Comparison of ENCODE assay signal across 8 cellular contexts in the genomic region with DNA sequence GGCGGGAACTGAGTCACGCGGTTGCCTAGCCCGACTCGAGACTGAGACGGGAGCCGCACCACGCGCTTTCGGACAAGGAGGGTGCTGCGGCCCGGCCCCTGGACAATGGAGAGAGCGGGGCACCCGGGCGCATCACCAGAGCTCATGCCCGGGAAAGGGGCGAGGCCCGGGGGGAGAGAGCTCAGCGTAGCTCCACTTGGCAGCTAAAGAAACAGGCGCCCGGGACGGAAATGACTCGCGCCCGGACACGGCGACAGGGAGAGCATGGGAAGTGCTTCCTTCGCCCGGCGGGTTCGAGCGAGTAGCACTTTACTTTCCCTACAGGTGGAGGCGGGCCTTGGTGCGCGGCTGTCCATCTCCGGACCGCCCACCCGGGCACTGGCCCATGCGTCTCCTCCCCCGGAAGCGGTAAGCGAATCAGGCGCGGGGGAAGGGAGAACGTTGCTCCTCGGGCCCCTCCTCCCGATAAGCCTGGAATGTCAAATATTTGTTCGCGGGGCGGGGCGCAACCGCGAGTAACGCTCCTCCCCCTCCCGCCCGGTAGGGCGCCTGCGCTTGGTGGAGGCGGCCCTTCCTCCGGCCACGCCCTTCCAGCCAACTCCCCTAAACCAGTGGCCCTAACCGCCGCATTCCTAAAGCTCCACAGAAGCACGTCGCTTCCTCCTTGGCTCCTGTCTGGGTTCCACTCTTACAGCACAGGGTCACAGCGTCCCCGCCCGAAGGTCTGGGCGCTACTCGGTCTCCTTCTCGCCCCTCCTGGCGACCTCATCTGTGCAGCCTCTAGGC. TPM values are rescaled to one million over a fixed set of nuclear protein-coding genes. Genes with fewer than 3 reads are reported as not detected.
DNase-seq lines count a peak whose midpoint lies in the region; TF ChIP-seq lines count a peak whose summit lies in the region.

No MANE protein-coding gene starts in this region.

- no peaks in the 10 kb centered on the region for H3K9me3 Mint-ChIP-seq in stimulated activated naive CD8-positive, alpha-beta T cell treated with anti-CD3 and anti-CD28 coated beads, Interleukin-15, Interleukin-2, amounts not matched to agents 100 ng/mL and 50 ng/mL, for 24 hours

- H3F3A ChIP-seq in neural cell (ENCODE audit: insufficient read depth, low read length, poor library complexity, severe bottlenecking): no peaks in the 10 kb centered on the region

- no peak overlapping the region for H3K27ac ChIP-seq in neural cell (ENCODE audit: low read length)

- no peak for TF ChIP-seq EP300 in neural cell (conservative IDR thresholded peaks at IDR 0.05; ENCODE audit: poor library complexity, severe bottlenecking)

- H3K9me2 ChIP-seq in neural cell (ENCODE audit: insufficient read depth, low read length): no peaks in the 10 kb centered on the region

- H3K9me3 ChIP-seq in neural cell (ENCODE audit: low read length): no peaks in the 10 kb centered on the region

- peaks cover 49% of the 10 kb centered on the region for H3K27me3 ChIP-seq in neural cell (ENCODE audit: insufficient read depth, low read depth, low read length)

- peak overlapping the region; percentile 85 for H3K4me3 Mint-ChIP-seq in stimulated activated naive CD8-positive, alpha-beta T cell treated with anti-CD3 and anti-CD28 coated beads, Interleukin-15, Interleukin-2, amounts not matched to agents 100 ng/mL and 50 ng/mL, for 24 hours

- no peaks in the 10 kb centered on the region for H4K20me1 ChIP-seq in neural cell (ENCODE audit: insufficient read depth)

- peak overlapping the region; percentile 45 for H2AFZ ChIP-seq in neural cell (ENCODE audit: low read depth, low read length)

- H3K36me3 Mint-ChIP-seq in stimulated activated naive CD8-positive, alpha-beta T cell treated with anti-CD3 and anti-CD28 coated beads, Interleukin-15, Interleukin-2, amounts not matched to agents 100 ng/mL and 50 ng/mL, for 24 hours (ENCODE audit: low read depth): no peaks in the 10 kb centered on the region

- DNase-seq in EH (ENCODE audit: low read depth) (peak; percentile 98), GOT3 (lab: John Stamatoyannopoulos, UW) (peak; percentile 89), M059J (ENCODE audit: low read depth) (peak; percentile 98), SIG-M5 (lab: John Stamatoyannopoulos, UW) (peak; percentile 52), fibroblast of villous mesenchyme (ENCODE audit: low read depth) (peak; percentile 97)
- peak; percentile 72 for DNase-seq in activated gamma-delta T cell treated with anti-CD3 and anti-CD28 coated beads, Interleukin-2, amount 50 U/mL, for 16 hours (ENCODE audit: low read depth)

- no peaks in the 10 kb centered on the region for H3K27me3 Mint-ChIP-seq in stimulated activated naive CD8-positive, alpha-beta T cell treated with anti-CD3 and anti-CD28 coated beads, Interleukin-15, Interleukin-2, amounts not matched to agents 100 ng/mL and 50 ng/mL, for 24 hours

- no peak for TF ChIP-seq CTCF in fibroblast of villous mesenchyme (IDR thresholded peaks at IDR 0.05; ENCODE audit: insufficient read depth, low read depth, low read length)
- no peak for TF ChIP-seq CTCF in neural cell (IDR thresholded peaks at IDR 0.05; ENCODE audit: poor library complexity, severe bottlenecking)

- H3K4me3 ChIP-seq in fibroblast of villous mesenchyme (ENCODE audit: low read depth, low read length) (peak overlapping the region; percentile 65), neural cell (ENCODE audit: low read length) (peak overlapping the region; percentile 75)

- H3K79me2 ChIP-seq in neural cell (replicated peaks; ENCODE audit: insufficient read depth, low read length): no peaks in the 10 kb centered on the region

- no peaks in the 10 kb centered on the region for H3K36me3 ChIP-seq in neural cell (ENCODE audit: insufficient read depth, low read length)

- H3K4me2 ChIP-seq in neural cell (ENCODE audit: low read length): peak overlapping the region; percentile 35

- peaks cover 40% of the 10 kb centered on the region for H3K4me1 Mint-ChIP-seq in stimulated activated naive CD8-positive, alpha-beta T cell treated with anti-CD3 and anti-CD28 coated beads, Interleukin-15, Interleukin-2, amounts not matched to agents 100 ng/mL and 50 ng/mL, for 24 hours (ENCODE audit: low read depth)

- H3K27ac Mint-ChIP-seq in stimulated activated naive CD8-positive, alpha-beta T cell treated with anti-CD3 and anti-CD28 coated beads, Interleukin-15, Interleukin-2, amounts not matched to agents 100 ng/mL and 50 ng/mL, for 24 hours: peak overlapping the region; percentile 94

- H3K9ac ChIP-seq in neural cell (ENCODE audit: low read length): peak overlapping the region; percentile 36

- TF ChIP-seq RAD21 in neural cell (conservative IDR thresholded peaks at IDR 0.05): no peak

TF ChIP-seq in neural cell, 6 proteins besides CTCF, POLR2A, EP300 and RAD21:
- no peak for TF ChIP-seq TAF1 (IDR thresholded peaks at IDR 0.05; ENCODE audit: low read depth)
- peak; percentile 41 for TF ChIP-seq POLR2AphosphoS5 (IDR thresholded peaks at IDR 0.05)

RNA-seq across cellular contexts. Expression of gene ESRP2, which starts 1.5 kb away (rescaled TPM):
- total RNA-seq in M059J (2014; rRNA removed; shearing (Covaris generic)): not detected in 2 replicates
- total RNA-seq in fibroblast of villous mesenchyme: under 0.01 and 0.86 TPM in 2 replicates
- not detected in 2 replicates for polyA plus RNA-seq in neural cell
- polyA minus RNA-seq in neural cell: not detected in 2 replicates

RNA-seq across cellular contexts. Expression of gene PLA2G15, which starts 7.7 kb away (rescaled TPM):
- total RNA-seq in M059J (2014; rRNA removed; shearing (Covaris generic)): 26.2 and 36.6 TPM in 2 replicates
- 17.4 and 19.9 TPM in 2 replicates for total RNA-seq in fibroblast of villous mesenchyme
- 19.6 and 28.0 TPM in 2 replicates for polyA plus RNA-seq in neural cell
- polyA minus RNA-seq in neural cell: 20.2 and 23.7 TPM in 2 replicates

RNA-seq across cellular contexts. Expression of gene SLC7A6, which starts 26.9 kb away (rescaled TPM):
- total RNA-seq in M059J (2014; rRNA removed; shearing (Covaris generic)): 12.1 and 26.1 TPM in 2 replicates
- total RNA-seq in fibroblast of villous mesenchyme: 24.8 and 49.7 TPM in 2 replicates
- polyA plus RNA-seq in neural cell: 36.0 and 39.3 TPM in 2 replicates
- 24.2 and 38.5 TPM in 2 replicates for polyA minus RNA-seq in neural cell
